In genomic region chr20:4157516-4157915, GRCh38 we compare ENCODE assay signal across 18 cellular contexts. TPM values are rescaled to one million over a fixed set of nuclear protein-coding genes. Genes with fewer than 3 reads are reported as not detected.
DNase-seq lines count a peak whose midpoint lies in the region; ATAC-seq, FAIRE-seq and TF ChIP-seq lines count a peak whose summit lies in the region.
"Had no signal": no experiment of that assay in that cellular context is flagged by ENCODE, and none has a peak within 500 bp of the region (broad histone marks: within the 10 kb centered on the region; RNA-seq: fewer than 3 reads in every experiment).

No MANE protein-coding gene starts in this region.

- peaks cover 14% of the 10 kb centered on the region for H3K4me1 ChIP-seq in upper lobe of right lung

- DNase-seq in activated CD8-positive, alpha-beta T cell treated with anti-CD3 and anti-CD28 coated beads, Interleukin-2, amount 10 ng/mL, durations not matched to agents 7 days and 5 days = no peak
- DNase-seq in activated CD8-positive, alpha-beta T cell treated with anti-CD3 and anti-CD28 coated beads for 36 hours = no peak
- DNase-seq in upper lobe of right lung (peak; percentile 39), HTR-8/SVneo (ENCODE audit: insufficient read length, low spot score) (no peak)
- DNase-seq: COR-L47; DMS153; EL; NCI-H187 treated with DMSO at 0.1 percent for 48 hours; NCI-H2171; NCI-H446; NCI-H69; NK-92 treated with Interleukin-12 subunit alpha and Interleukin-12 subunit beta, amount 100 ng/mL, for 24 hours; SIG-M5 had no signal

- no peaks in the 10 kb centered on the region for H3K36me3 ChIP-seq in upper lobe of right lung

- no peak for FAIRE-seq in HTR-8/SVneo (lab: Jason Lieb, UNC)
- FAIRE-seq: A204.1 had no signal

- intact Hi-C loops in activated CD8-positive, alpha-beta T cell treated with anti-CD3 and anti-CD28 coated beads for 36 hours (cut with micrococcal nuclease) = no loop called here
- intact Hi-C loops in upper lobe of right lung (cut with DNase I) = no loop called here

- H3K9me3 ChIP-seq in upper lobe of right lung = no peaks in the 10 kb centered on the region

- H3K36me3 Mint-ChIP-seq in activated CD8-positive, alpha-beta T cell treated with anti-CD3 and anti-CD28 coated beads, Interleukin-2, amount 10 ng/mL, durations not matched to agents 7 days and 5 days (ENCODE audit: low read depth) = no peaks in the 10 kb centered on the region
- no peaks in the 10 kb centered on the region for H3K36me3 Mint-ChIP-seq in activated CD8-positive, alpha-beta T cell treated with anti-CD3 and anti-CD28 coated beads for 36 hours (ENCODE audit: low read depth)
- H3K36me3 Mint-ChIP-seq in brain (peaks cover 13% of the 10 kb centered on the region), nephron (ENCODE audit: low read depth) (no peaks in the 10 kb centered on the region)

- no peak overlapping the region for H3K4me3 ChIP-seq in upper lobe of right lung

- CTCF ChIA-PET in activated CD8-positive, alpha-beta T cell treated with anti-CD3 and anti-CD28 coated beads, Interleukin-2, amount 10 ng/mL, durations not matched to agents 7 days and 5 days (lab: Charles Lee) = interaction anchor here (0.6 kb wide), 1 partner anchor 503 kb away, joined by 3 read pairs; no protein-coding TSS in a partner anchor
- CTCF ChIA-PET in activated CD8-positive, alpha-beta T cell treated with anti-CD3 and anti-CD28 coated beads for 36 hours (lab: Charles Lee) = no interaction called here

- peaks cover 5% of the 10 kb centered on the region for H3K27me3 Mint-ChIP-seq in activated CD8-positive, alpha-beta T cell treated with anti-CD3 and anti-CD28 coated beads, Interleukin-2, amount 10 ng/mL, durations not matched to agents 7 days and 5 days (ENCODE audit: low read depth)
- peaks cover 13% of the 10 kb centered on the region for H3K27me3 Mint-ChIP-seq in activated CD8-positive, alpha-beta T cell treated with anti-CD3 and anti-CD28 coated beads for 36 hours
- H3K27me3 Mint-ChIP-seq in brain (no peaks in the 10 kb centered on the region), nephron (ENCODE audit: low read depth) (no peaks in the 10 kb centered on the region)

- no peak overlapping the region for H3K27ac ChIP-seq in upper lobe of right lung

- H3K27ac Mint-ChIP-seq in activated CD8-positive, alpha-beta T cell treated with anti-CD3 and anti-CD28 coated beads, Interleukin-2, amount 10 ng/mL, durations not matched to agents 7 days and 5 days = peak overlapping the region; percentile 9
- no peak overlapping the region for H3K27ac Mint-ChIP-seq in activated CD8-positive, alpha-beta T cell treated with anti-CD3 and anti-CD28 coated beads for 36 hours
- H3K27ac Mint-ChIP-seq in brain = peak overlapping the region in 4 of 5 experiments; percentile 6 to 90 (median 53)
- H3K27ac Mint-ChIP-seq in nephron = peak overlapping the region; percentile 3 to 17 (median 5)

- peaks cover 23% of the 10 kb centered on the region for H3K4me1 Mint-ChIP-seq in activated CD8-positive, alpha-beta T cell treated with anti-CD3 and anti-CD28 coated beads, Interleukin-2, amount 10 ng/mL, durations not matched to agents 7 days and 5 days (ENCODE audit: low read depth)
- H3K4me1 Mint-ChIP-seq in activated CD8-positive, alpha-beta T cell treated with anti-CD3 and anti-CD28 coated beads for 36 hours (ENCODE audit: low read depth) = peaks cover 26% of the 10 kb centered on the region
- H3K4me1 Mint-ChIP-seq in brain (peaks cover 66% of the 10 kb centered on the region), nephron (peaks cover 40% of the 10 kb centered on the region)

- no peak for TF ChIP-seq CTCF in activated CD8-positive, alpha-beta T cell treated with anti-CD3 and anti-CD28 coated beads for 36 hours (IDR thresholded peaks at IDR 0.05)
- no peak for TF ChIP-seq CTCF in brain (conservative IDR thresholded peaks at IDR 0.05)
- TF ChIP-seq CTCF in nephron (IDR thresholded peaks at IDR 0.05; ENCODE audit: unreplicated experiment in 3 of 3) = no peak
- no peak for TF ChIP-seq CTCF in upper lobe of right lung (IDR thresholded peaks at IDR 0.05)

- ATAC-seq in activated CD8-positive, alpha-beta T cell treated with anti-CD3 and anti-CD28 coated beads, Interleukin-2, amount 10 ng/mL, durations not matched to agents 7 days and 5 days = no peak
- ATAC-seq in activated CD8-positive, alpha-beta T cell treated with anti-CD3 and anti-CD28 coated beads for 36 hours = no peak
- ATAC-seq in upper lobe of right lung = no peak
- no peak for ATAC-seq in GM18502 (IDR thresholded peaks at IDR 0.05; ENCODE audit: poor library complexity, unreplicated experiment)
- no peak for ATAC-seq in HG02970 (IDR thresholded peaks at IDR 0.05; ENCODE audit: low FRiP score, unreplicated experiment)

- H3K27me3 ChIP-seq in upper lobe of right lung = no peaks in the 10 kb centered on the region

- H3K4me3 Mint-ChIP-seq in activated CD8-positive, alpha-beta T cell treated with anti-CD3 and anti-CD28 coated beads, Interleukin-2, amount 10 ng/mL, durations not matched to agents 7 days and 5 days = no peak overlapping the region
- H3K4me3 Mint-ChIP-seq in activated CD8-positive, alpha-beta T cell treated with anti-CD3 and anti-CD28 coated beads for 36 hours = no peak overlapping the region
- no peak overlapping the region for H3K4me3 Mint-ChIP-seq in brain
- no peak overlapping the region for H3K4me3 Mint-ChIP-seq in nephron

- POLR2A ChIA-PET in activated CD8-positive, alpha-beta T cell treated with anti-CD3 and anti-CD28 coated beads, Interleukin-2, amount 10 ng/mL, durations not matched to agents 7 days and 5 days (lab: Charles Lee) = no interaction called here
- POLR2A ChIA-PET in activated CD8-positive, alpha-beta T cell treated with anti-CD3 and anti-CD28 coated beads for 36 hours (lab: Charles Lee) = no interaction called here

- H3K9me3 Mint-ChIP-seq in activated CD8-positive, alpha-beta T cell treated with anti-CD3 and anti-CD28 coated beads, Interleukin-2, amount 10 ng/mL, durations not matched to agents 7 days and 5 days (ENCODE audit: insufficient read depth) = no peaks in the 10 kb centered on the region
- no peaks in the 10 kb centered on the region for H3K9me3 Mint-ChIP-seq in activated CD8-positive, alpha-beta T cell treated with anti-CD3 and anti-CD28 coated beads for 36 hours
- H3K9me3 Mint-ChIP-seq in brain (peaks cover 0 to 4% (median 0%) of the 10 kb centered on the region in 5 experiments), nephron (no peaks in the 10 kb centered on the region)

RNA-seq across cellular contexts. Expression of gene SMOX, which starts 8.9 kb away (rescaled TPM):
- total RNA-seq in activated CD8-positive, alpha-beta T cell treated with anti-CD3 and anti-CD28 coated beads, Interleukin-2, amount 10 ng/mL, durations not matched to agents 7 days and 5 days = 1 to 10 TPM; 1.3 to 1.7 TPM
- total RNA-seq in activated CD8-positive, alpha-beta T cell treated with anti-CD3 and anti-CD28 coated beads for 36 hours = 1 to 10 TPM; 7.0 to 8.4 TPM
- polyA plus RNA-seq in brain (ENCODE audit: insufficient read depth, low read depth, low replicate concordance) = 40.4 TPM
- total RNA-seq in upper lobe of right lung = 4.3 TPM
